Comparison of ENCODE assay signal across 12 cellular contexts in genomic region chr2:242098445-242099128, GRCh38.
DNase-seq lines count a peak whose midpoint lies in the region; ATAC-seq, FAIRE-seq and TF ChIP-seq lines count a peak whose summit lies in the region.
"Had no signal": no experiment of that assay in that cellular context is flagged by ENCODE, and none has a peak within 500 bp of the region (broad histone marks: within the 10 kb centered on the region; RNA-seq: fewer than 3 reads in every experiment).

No MANE protein-coding gene starts in this region.

- no peaks in the 10 kb centered on the region for H3K27me3 ChIP-seq in HepG2 (ENCODE audit: control insufficient read depth in 1 of 2, insufficient read depth in 2 of 2, low read length in 2 of 2)

- in situ Hi-C loops in HepG2 (cut with HindIII; ENCODE audit: extremely low pct_ligation_motif_present, low pct_unique_long_range_greater_than_20kb) = no loop called here

- no peak for TF ChIP-seq RAD21 in HepG2 (CRISPR knock-in tag; IDR thresholded peaks at IDR 0.05)

- no peak for TF ChIP-seq POLR2A in HepG2 (IDR thresholded peaks at IDR 0.05; ENCODE audit: insufficient read depth in 1 of 2, low read depth in 2 of 2, low read length in 2 of 2)

- H3K4me3 Mint-ChIP-seq in mesothelial cell of epicardium = no peak overlapping the region
- H3K4me3 Mint-ChIP-seq: activated naive CD4-positive, alpha-beta T cell treated with anti-CD3 and anti-CD28 coated beads, Interleukin-2, amount 50 U/mL, for 24 hours had no signal

- CTCF ChIA-PET in HepG2 (lab: Yijun Ruan, JAX; ENCODE audit: low intra/inter-chr PET ratio, low total read pairs) = no interaction called here

- FAIRE-seq in HepG2 (lab: Jason Lieb, UNC) = no peak

- no peak overlapping the region for H2AFZ ChIP-seq in HepG2 (ENCODE audit: low read length)

- H3K27me3 Mint-ChIP-seq in mesothelial cell of epicardium (ENCODE audit: low read depth) = no peaks in the 10 kb centered on the region
- H3K27me3 Mint-ChIP-seq: activated naive CD4-positive, alpha-beta T cell treated with anti-CD3 and anti-CD28 coated beads, Interleukin-2, amount 50 U/mL, for 24 hours had no signal

- WGBS in HepG2 (ENCODE audit: low lambda C conversion rate) = 87% methylated on average over 7 of the region's 7 CpGs

- H3K9me3 Mint-ChIP-seq in mesothelial cell of epicardium = no peaks in the 10 kb centered on the region
- H3K9me3 Mint-ChIP-seq: activated naive CD4-positive, alpha-beta T cell treated with anti-CD3 and anti-CD28 coated beads, Interleukin-2, amount 50 U/mL, for 24 hours had no signal

- H3K4me1 Mint-ChIP-seq in mesothelial cell of epicardium = no peaks in the 10 kb centered on the region

- H3K4me1 ChIP-seq in HepG2 (ENCODE audit: insufficient read depth, low read length) = no peaks in the 10 kb centered on the region

- H3K27ac Mint-ChIP-seq in mesothelial cell of epicardium = no peak overlapping the region

- intact Hi-C loops in HepG2 (cut with micrococcal nuclease; ENCODE audit: unreplicated experiment) = no loop called here

- H3K79me2 ChIP-seq in HepG2 (ENCODE audit: insufficient read depth, low read length) = peaks cover 3% of the 10 kb centered on the region

- H3K9me3 ChIP-seq in HepG2 (ENCODE audit: low read length) = no peaks in the 10 kb centered on the region

- TF ChIP-seq EP300 in HepG2 (IDR thresholded peaks at IDR 0.05; ENCODE audit: low read depth in 2 of 2, low read length in 2 of 2) = no peak
- TF ChIP-seq EP300 in HepG2 (CRISPR knock-in tag; IDR thresholded peaks at IDR 0.05; ENCODE audit: borderline replicate concordance) = no peak

- peak; percentile 80 for DNase-seq in GF-D8 (lab: John Stamatoyannopoulos, UW)
- peak; percentile 95 for DNase-seq in OCI-M1 (lab: John Stamatoyannopoulos, UW)
- no peak for DNase-seq in HepG2 (ENCODE audit: low spot score)
- DNase-seq in SHP77 treated with DMSO at 0.1 percent for 48 hours (lab: John Stamatoyannopoulos, UW) = no peak
- DNase-seq in NCI-H2081 (lab: John Stamatoyannopoulos, UW) = no peak
- DNase-seq in mesothelial cell of epicardium (ENCODE audit: low spot score in 2 of 2, unreplicated experiment in 2 of 2) = no peak
- DNase-seq: DND-41; effector CD8-positive, alpha-beta T cell; occipital lobe had no signal

- POLR2A ChIA-PET in HepG2 (lab: Yijun Ruan, JAX) = no interaction called here

- TF ChIP-seq CTCF in HepG2 (CRISPR knock-in tag; IDR thresholded peaks at IDR 0.05) (no peak), mesothelial cell of epicardium (IDR thresholded peaks at IDR 0.05; ENCODE audit: unreplicated experiment) (no peak)

- H3K4me2 ChIP-seq in HepG2 (ENCODE audit: low read depth, low read length) = no peak overlapping the region

- H3K36me3 Mint-ChIP-seq in mesothelial cell of epicardium = peaks cover 5% of the 10 kb centered on the region

- H3K36me3 ChIP-seq in HepG2 (replicated peaks in 1 of 2; ENCODE audit: control insufficient read depth in 1 of 2, insufficient read depth in 2 of 2, low read length in 2 of 2) = peaks cover 19 to 70% of the 10 kb centered on the region in 2 experiments

- no TSS peak for BruUV-seq in HepG2 (replicated peaks; lab: Mats Ljungman, UMichigan)

- no peak overlapping the region for H3K27ac ChIP-seq in HepG2 (ENCODE audit: extremely low read length, insufficient read depth, low read length)

- no peak overlapping the region for H3K4me3 ChIP-seq in HepG2 (replicated peaks in 1 of 3; ENCODE audit: insufficient read depth in 1 of 3, low read depth in 2 of 3, low read length in 3 of 3)

- H4K20me1 ChIP-seq in HepG2 (ENCODE audit: insufficient read depth, low read length) = no peaks in the 10 kb centered on the region

- ATAC-seq in HG02973 (IDR thresholded peaks at IDR 0.05; ENCODE audit: unreplicated experiment) (peak; percentile 58), HepG2 (no peak), HG03439 (IDR thresholded peaks at IDR 0.05; ENCODE audit: unreplicated experiment) (no peak)

- no peak overlapping the region for H3K9ac ChIP-seq in HepG2 (ENCODE audit: insufficient read depth, low read depth, low read length)

TF ChIP-seq in HepG2, 621 proteins besides CTCF, POLR2A, EP300 and RAD21:
- TF ChIP-seq, protein P1, sequence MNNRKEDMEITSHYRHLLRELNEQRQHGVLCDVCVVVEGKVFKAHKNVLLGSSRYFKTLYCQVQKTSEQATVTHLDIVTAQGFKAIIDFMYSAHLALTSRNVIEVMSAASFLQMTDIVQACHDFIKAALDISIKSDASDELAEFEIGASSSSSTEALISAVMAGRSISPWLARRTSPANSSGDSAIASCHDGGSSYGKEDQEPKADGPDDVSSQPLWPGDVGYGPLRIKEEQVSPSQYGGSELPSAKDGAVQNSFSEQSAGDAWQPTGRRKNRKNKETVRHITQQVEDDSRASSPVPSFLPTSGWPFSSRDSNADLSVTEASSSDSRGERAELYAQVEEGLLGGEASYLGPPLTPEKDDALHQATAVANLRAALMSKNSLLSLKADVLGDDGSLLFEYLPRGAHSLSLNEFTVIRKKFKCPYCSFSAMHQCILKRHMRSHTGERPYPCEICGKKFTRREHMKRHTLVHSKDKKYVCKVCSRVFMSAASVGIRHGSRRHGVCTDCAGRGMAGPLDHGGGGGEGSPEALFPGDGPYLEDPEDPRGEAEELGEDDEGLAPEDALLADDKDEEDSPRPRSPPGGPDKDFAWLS (CRISPR knock-in tag; IDR thresholded peaks at IDR 0.05; ENCODE audit: borderline replicate concordance) = no peak
- peak; percentile 42 for TF ChIP-seq RBM22 (optimal IDR thresholded peaks at IDR 0.05; ENCODE audit: low read length)
TF ChIP-seq in HepG2: peak in this region for 1.

Comparison
In these comparisons a context has a peak if more than half of its experiments do, and no peak if none do; other contexts are left out.
1. DNase-seq: peak in GF-D8 (single experiment) and OCI-M1 (single experiment); none in HepG2 (single experiment), SHP77 treated with DMSO at 0.1 percent for 48 hours (single experiment), NCI-H2081 (0 of 2) and mesothelial cell of epicardium (0 of 2).